ENCODE assay signal across 1 cellular context in the genomic region with DNA sequence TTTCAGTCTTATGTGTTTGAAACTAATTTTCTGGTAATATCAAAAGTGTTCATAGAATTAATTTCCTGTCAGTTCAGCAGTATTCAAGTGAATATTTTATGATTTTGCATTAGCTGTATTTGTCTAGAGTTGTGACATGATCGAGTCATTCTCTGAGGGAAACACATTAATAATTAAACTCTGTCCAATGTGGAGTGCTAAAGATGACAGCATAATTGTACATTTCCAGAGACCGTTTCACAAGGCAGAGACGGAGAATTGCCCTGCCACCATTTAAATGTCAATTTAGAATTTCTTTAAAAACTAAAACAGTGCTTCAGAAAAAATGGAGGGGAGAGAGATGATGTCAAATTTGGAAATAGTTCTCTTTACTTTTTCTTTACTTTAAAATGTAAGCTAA.
TF ChIP-seq lines count a peak whose summit lies in the region.

No MANE protein-coding gene starts in this region.

TF ChIP-seq in H1, 55 proteins besides CTCF, POLR2A, EP300 and RAD21 (continued from another document):
- TF ChIP-seq, protein P1, sequence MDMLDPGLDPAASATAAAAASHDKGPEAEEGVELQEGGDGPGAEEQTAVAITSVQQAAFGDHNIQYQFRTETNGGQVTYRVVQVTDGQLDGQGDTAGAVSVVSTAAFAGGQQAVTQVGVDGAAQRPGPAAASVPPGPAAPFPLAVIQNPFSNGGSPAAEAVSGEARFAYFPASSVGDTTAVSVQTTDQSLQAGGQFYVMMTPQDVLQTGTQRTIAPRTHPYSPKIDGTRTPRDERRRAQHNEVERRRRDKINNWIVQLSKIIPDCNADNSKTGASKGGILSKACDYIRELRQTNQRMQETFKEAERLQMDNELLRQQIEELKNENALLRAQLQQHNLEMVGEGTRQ (IDR thresholded peaks at IDR 0.05; ENCODE audit: low read length) = no peak
- TF ChIP-seq SIX5 (IDR thresholded peaks at IDR 0.05; ENCODE audit: low read depth, low read length) (no peak), RNF2 (IDR thresholded peaks at IDR 0.05; ENCODE audit: borderline replicate concordance, low read depth, low read length, missing control alignments, poor library complexity, severe bottlenecking) (no peak), KDM4A (IDR thresholded peaks at IDR 0.05; ENCODE audit: low read depth, low read length, severe bottlenecking) (no peak), SP2 (IDR thresholded peaks at IDR 0.05; ENCODE audit: low read length) (no peak), ZNF274 (IDR thresholded peaks at IDR 0.05; ENCODE audit: borderline replicate concordance, extremely low read depth, low read length) (no peak), HDAC2 (IDR thresholded peaks at IDR 0.05; ENCODE audit: borderline replicate concordance in 1 of 2, low read depth in 2 of 2, low read length in 2 of 2) (no peak)
